22 cellular contexts compared by ENCODE assay signal in genomic region chr6:69027861-69028260, GRCh38.
DNase-seq lines count a peak whose midpoint lies in the region; FAIRE-seq and TF ChIP-seq lines count a peak whose summit lies in the region.
"Had no signal": no experiment of that assay in that cellular context is flagged by ENCODE, and none has a peak within 500 bp of the region (broad histone marks: within the 10 kb centered on the region; RNA-seq: fewer than 3 reads in every experiment).

No MANE protein-coding gene starts in this region.

- H4K20me1 ChIP-seq in astrocyte (ENCODE audit: insufficient read depth, low read length): no peaks in the 10 kb centered on the region

- TF ChIP-seq CTCF in BJ (IDR thresholded peaks at IDR 0.05; ENCODE audit: insufficient read depth, low read depth, low read length) (no peak), astrocyte (IDR thresholded peaks at IDR 0.05; ENCODE audit: insufficient read depth, low read depth, low read length) (no peak), retinal pigment epithelial cell (conservative IDR thresholded peaks at IDR 0.05; ENCODE audit: low read depth, low read length) (no peak)

- H3K4me3 Mint-ChIP-seq in astrocyte (ENCODE audit: unreplicated experiment): no peak overlapping the region
- no peak overlapping the region for H3K4me3 Mint-ChIP-seq in activated CD4-positive, alpha-beta memory T cell treated with anti-CD3 and anti-CD28 coated beads for 36 hours
- H3K4me3 Mint-ChIP-seq: CD4-positive, alpha-beta memory T cell had no signal

- H3K27ac ChIP-seq in astrocyte (ENCODE audit: low read depth, low read length): no peak overlapping the region
- H3K27ac ChIP-seq: A549 had no signal

- POLR2A ChIA-PET in BJ (lab: Charles Lee): no interaction called here
- POLR2A ChIA-PET in activated CD4-positive, alpha-beta memory T cell treated with anti-CD3 and anti-CD28 coated beads for 36 hours (lab: Charles Lee): no interaction called here

- H3K36me3 ChIP-seq in BJ (ENCODE audit: control insufficient read depth, insufficient read depth, low read length): no peaks in the 10 kb centered on the region
- no peaks in the 10 kb centered on the region for H3K36me3 ChIP-seq in astrocyte (ENCODE audit: insufficient read depth, low read length)
- H3K36me3 ChIP-seq: BE2C had no signal

- peaks cover 22% of the 10 kb centered on the region for H3K4me1 Mint-ChIP-seq in astrocyte (ENCODE audit: low read depth, unreplicated experiment)
- H3K4me1 Mint-ChIP-seq in activated CD4-positive, alpha-beta memory T cell treated with anti-CD3 and anti-CD28 coated beads for 36 hours (ENCODE audit: low read depth): no peaks in the 10 kb centered on the region
- H3K4me1 Mint-ChIP-seq: CD4-positive, alpha-beta memory T cell had no signal

- no peaks in the 10 kb centered on the region for H3K9me3 Mint-ChIP-seq in astrocyte (ENCODE audit: unreplicated experiment)
- H3K9me3 Mint-ChIP-seq in activated CD4-positive, alpha-beta memory T cell treated with anti-CD3 and anti-CD28 coated beads for 36 hours: no peaks in the 10 kb centered on the region

- H3K4me2 ChIP-seq in astrocyte (ENCODE audit: low read length): no peak overlapping the region
- H3K4me2 ChIP-seq: A549 had no signal

- no peak overlapping the region for H2AFZ ChIP-seq in astrocyte (ENCODE audit: low read depth, low read length)

- FAIRE-seq in astrocyte (lab: Jason Lieb, UNC): no peak
- FAIRE-seq: A549, G401.6, GM12892, H54 had no signal

- intact Hi-C loops in activated CD4-positive, alpha-beta memory T cell treated with anti-CD3 and anti-CD28 coated beads for 36 hours (cut with micrococcal nuclease): no loop called here

- peaks cover 8% of the 10 kb centered on the region for H3K4me1 ChIP-seq in astrocyte (ENCODE audit: insufficient read depth, low read length)
- H3K4me1 ChIP-seq: A549, BE2C had no signal

- H3K27me3 ChIP-seq in BJ (ENCODE audit: control insufficient read depth, insufficient read depth, low read length): no peaks in the 10 kb centered on the region
- H3K27me3 ChIP-seq in astrocyte (ENCODE audit: insufficient read depth, low read length): no peaks in the 10 kb centered on the region
- H3K27me3 ChIP-seq: BE2C had no signal

- H3K9me3 ChIP-seq in astrocyte (ENCODE audit: insufficient read depth, low read depth, low read length): no peaks in the 10 kb centered on the region
- H3K9me3 ChIP-seq: A549, BE2C had no signal

- no peak overlapping the region for H3K27ac Mint-ChIP-seq in astrocyte (ENCODE audit: unreplicated experiment)
- no peak overlapping the region for H3K27ac Mint-ChIP-seq in activated CD4-positive, alpha-beta memory T cell treated with anti-CD3 and anti-CD28 coated beads for 36 hours
- H3K27ac Mint-ChIP-seq: CD4-positive, alpha-beta memory T cell had no signal

- no peak overlapping the region for H3K9ac ChIP-seq in astrocyte (ENCODE audit: low read length)

- H3K4me3 ChIP-seq in BJ (ENCODE audit: low read depth, low read length) (no peak overlapping the region), astrocyte (ENCODE audit: insufficient read depth, low read depth, low read length) (no peak overlapping the region), retinal pigment epithelial cell (ENCODE audit: low read length) (no peak overlapping the region)
- H3K4me3 ChIP-seq: A549 had no signal

- no peaks in the 10 kb centered on the region for H3K79me2 ChIP-seq in astrocyte (ENCODE audit: insufficient read depth, low read length)

- DNase-seq in BJ (ENCODE audit: low read depth) (peak; percentile 44), EL (peak; percentile 31), astrocyte (ENCODE audit: low read depth) (peak; percentile 10), retinal pigment epithelial cell (ENCODE audit: low read depth) (peak; percentile 22), iPS-NIHi11 (ENCODE audit: low spot score) (no peak), inferior parietal cortex (ENCODE audit: extremely low spot score) (no peak)
- no peak for DNase-seq in activated CD4-positive, alpha-beta memory T cell treated with anti-CD3 and anti-CD28 coated beads for 36 hours
- DNase-seq: 8988T; ACHN; AML-193; BE2C; C1 segment of cervical spinal cord; Calu3; CD4-positive, alpha-beta memory T cell; COR-L47; DND-41; GOT3; HCEC 1CT had no signal

- CTCF ChIA-PET in BJ (lab: Yijun Ruan, JAX): no interaction called here
- CTCF ChIA-PET in activated CD4-positive, alpha-beta memory T cell treated with anti-CD3 and anti-CD28 coated beads for 36 hours (lab: Charles Lee): no interaction called here

- no peaks in the 10 kb centered on the region for H3K36me3 Mint-ChIP-seq in astrocyte (ENCODE audit: low read depth, unreplicated experiment)
- no peaks in the 10 kb centered on the region for H3K36me3 Mint-ChIP-seq in activated CD4-positive, alpha-beta memory T cell treated with anti-CD3 and anti-CD28 coated beads for 36 hours
- H3K36me3 Mint-ChIP-seq: CD4-positive, alpha-beta memory T cell had no signal

- no peaks in the 10 kb centered on the region for H3K27me3 Mint-ChIP-seq in astrocyte (ENCODE audit: low read depth, unreplicated experiment)
- no peaks in the 10 kb centered on the region for H3K27me3 Mint-ChIP-seq in activated CD4-positive, alpha-beta memory T cell treated with anti-CD3 and anti-CD28 coated beads for 36 hours
- H3K27me3 Mint-ChIP-seq: CD4-positive, alpha-beta memory T cell had no signal

Comparison
In these comparisons a context has a peak if more than half of its experiments do, and no peak if none do; other contexts are left out.
1. DNase-seq: peak in BJ (single experiment), EL (single experiment), astrocyte (single experiment) and retinal pigment epithelial cell (single experiment); none in iPS-NIHi11 (single experiment), activated CD4-positive, alpha-beta memory T cell treated with anti-CD3 and anti-CD28 coated beads for 36 hours (single experiment) and inferior parietal cortex (single experiment).